1 cellular context compared by ENCODE assay signal in genomic region chr5:180071418-180072255, GRCh38.
TF ChIP-seq lines count a peak whose summit lies in the region.

RNF130 (minus strand) TSS chr5:180071759; CDS start chr5:180071702, 57 bp downstream.

TF ChIP-seq in HepG2, 621 proteins besides CTCF, POLR2A, EP300 and RAD21 (continued from another document and continues in another):
- TF ChIP-seq THAP7 (CRISPR knock-in tag; IDR thresholded peaks at IDR 0.05) (peak; percentile 86), ZNF788 (CRISPR knock-in tag; IDR thresholded peaks at IDR 0.05; ENCODE audit: borderline replicate concordance) (peak; percentile 95), ZNF577 (CRISPR knock-in tag; IDR thresholded peaks at IDR 0.05; ENCODE audit: borderline replicate concordance, low read depth) (peak; percentile 90; the same call in 1 of the 2 replicates), AKNA (CRISPR knock-in tag; IDR thresholded peaks at IDR 0.05; ENCODE audit: borderline replicate concordance) (peak; percentile 97; the same call in 1 of the 2 replicates), ZMYM2 (CRISPR knock-in tag; IDR thresholded peaks at IDR 0.05) (no peak), KIAA2018 (CRISPR knock-in tag; IDR thresholded peaks at IDR 0.05; ENCODE audit: borderline replicate concordance) (peak; percentile 69; the same call in 1 of the 2 replicates), PLSCR1 (CRISPR knock-in tag; IDR thresholded peaks at IDR 0.05; ENCODE audit: borderline replicate concordance) (no peak; the same call in 1 of the 2 replicates), ZNF20 (CRISPR knock-in tag; IDR thresholded peaks at IDR 0.05) (no peak), ELF4 (CRISPR knock-in tag; IDR thresholded peaks at IDR 0.05; ENCODE audit: borderline replicate concordance) (0 out of 2 replicates have a peak, but pooled peaks have one; percentile 76), E2F5 (CRISPR knock-in tag; conservative IDR thresholded peaks at IDR 0.05) (peak; percentile 58; the same call in 1 of the 2 replicates), ZFP36L1 (CRISPR knock-in tag; IDR thresholded peaks at IDR 0.05) (peak; percentile 98), ZNF552 (CRISPR knock-in tag; IDR thresholded peaks at IDR 0.05; ENCODE audit: borderline replicate concordance) (peak; percentile 99; the same call in 1 of the 2 replicates), FOXK1 (CRISPR knock-in tag; IDR thresholded peaks at IDR 0.05; ENCODE audit: borderline replicate concordance, low read depth) (peak; percentile 59; the same call in 1 of the 2 replicates), ZNF451 (CRISPR knock-in tag; IDR thresholded peaks at IDR 0.05) (peak; percentile 99), NFAT5 (CRISPR knock-in tag; IDR thresholded peaks at IDR 0.05) (peak; percentile 99; the same call in 1 of the 2 replicates), KLF6 (CRISPR knock-in tag; IDR thresholded peaks at IDR 0.05) (peak; percentile 93; the same call in 1 of the 2 replicates), ZBTB44 (CRISPR knock-in tag; IDR thresholded peaks at IDR 0.05) (peak; percentile 94; the same call in 1 of the 2 replicates), ATRX (CRISPR knock-in tag; IDR thresholded peaks at IDR 0.05; ENCODE audit: borderline replicate concordance) (no peak), MXD1 (CRISPR knock-in tag; IDR thresholded peaks at IDR 0.05) (peak; percentile 91; the same call in 1 of the 2 replicates), ZNF230 (CRISPR knock-in tag; IDR thresholded peaks at IDR 0.05) (peak; percentile 90), ZNF383 (CRISPR knock-in tag; IDR thresholded peaks at IDR 0.05; ENCODE audit: borderline replicate concordance) (no peak), ZNF562 (CRISPR knock-in tag; IDR thresholded peaks at IDR 0.05; ENCODE audit: borderline replicate concordance) (peak; percentile 96), ZNF207 (IDR thresholded peaks at IDR 0.05; ENCODE audit: borderline replicate concordance) (no peak), ONECUT2 (CRISPR knock-in tag; IDR thresholded peaks at IDR 0.05) (peak; percentile 78), TBL1XR1 (IDR thresholded peaks at IDR 0.05; ENCODE audit: borderline replicate concordance, low read length, partially characterized antibody) (no peak), GMEB1 (CRISPR knock-in tag; IDR thresholded peaks at IDR 0.05; ENCODE audit: borderline replicate concordance) (peak; percentile 75)
